In genomic region chr1:156123356-156124196, GRCh38 we compare ENCODE assay signal across 8 cellular contexts. TPM values are rescaled to one million over a fixed set of nuclear protein-coding genes. Genes with fewer than 3 reads are reported as not detected.
DNase-seq lines count a peak whose midpoint lies in the region; ATAC-seq and TF ChIP-seq lines count a peak whose summit lies in the region.

No MANE protein-coding gene starts in this region.

- H3K27me3 ChIP-seq in H7 (ENCODE audit: control insufficient read depth, insufficient read depth, low read length), result no peaks in the 10 kb centered on the region

- H3K4me3 ChIP-seq in H7 (ENCODE audit: insufficient read depth, low read depth, low read length) (no peak overlapping the region), coronary artery (peak overlapping the region; percentile 96)

- in situ Hi-C loops in ACHN (cut with HindIII; ENCODE audit: low pct_ligation_motif_present, low pct_unique_long_range_greater_than_20kb, low sequenced_read_pairs), result no loop called here

- peaks cover 70% of the 10 kb centered on the region for H3K4me1 Mint-ChIP-seq in activated CD4-positive, alpha-beta T cell treated with anti-CD3 and anti-CD28 coated beads for 36 hours

- H3K36me3 Mint-ChIP-seq in activated CD4-positive, alpha-beta T cell treated with anti-CD3 and anti-CD28 coated beads for 36 hours (ENCODE audit: low read depth), result peaks cover 13% of the 10 kb centered on the region

- no peaks in the 10 kb centered on the region for H3K9me3 Mint-ChIP-seq in activated CD4-positive, alpha-beta T cell treated with anti-CD3 and anti-CD28 coated beads for 36 hours (ENCODE audit: low read depth)

- peak; percentile 96 for DNase-seq in ACHN
- peak; percentile 82 for DNase-seq in H7
- peak; percentile 98 for DNase-seq in NCI-H460 (ENCODE audit: extremely low read depth, low read depth)
- peak; percentile 87 for DNase-seq in activated CD4-positive, alpha-beta T cell treated with anti-CD3 and anti-CD28 coated beads for 36 hours
- DNase-seq in coronary artery (ENCODE audit: low spot score), result peak; percentile 99
- DNase-seq in left lobe of liver (ENCODE audit: low spot score), result peak; percentile 89
- DNase-seq in stimulated activated CD4-positive, alpha-beta T cell treated with anti-CD3 and anti-CD28 coated beads, Interleukin-4, amount 100 ng/mL, for 1 hour, result peak; percentile 71

- intact Hi-C loops in activated CD4-positive, alpha-beta T cell treated with anti-CD3 and anti-CD28 coated beads for 36 hours (cut with DNase I, micrococcal nuclease), result loop anchor here in 1 of 2 experiments (1.0 kb wide), 1 partner anchor 8 kb away; no protein-coding TSS in a partner anchor

- H3K27ac ChIP-seq in coronary artery, result peak overlapping the region; percentile 93 to 99

- ATAC-seq in activated CD4-positive, alpha-beta T cell treated with anti-CD3 and anti-CD28 coated beads for 36 hours, result peak; percentile 27
- peak; percentile 72 for ATAC-seq in left lobe of liver
- ATAC-seq in HG03457 (IDR thresholded peaks at IDR 0.05; ENCODE audit: unreplicated experiment), result no peak

- peak overlapping the region; percentile 77 for H3K27ac Mint-ChIP-seq in activated CD4-positive, alpha-beta T cell treated with anti-CD3 and anti-CD28 coated beads for 36 hours

- POLR2A ChIA-PET in activated CD4-positive, alpha-beta T cell treated with anti-CD3 and anti-CD28 coated beads for 36 hours (lab: Charles Lee), result interaction anchor here (1.2 to 1.6 kb wide), 2 partner anchors 9 to 16 kb away, joined by 3 to 4 read pairs; partner anchors contain the start of gene LMNA

- H3K4me3 Mint-ChIP-seq in activated CD4-positive, alpha-beta T cell treated with anti-CD3 and anti-CD28 coated beads for 36 hours, result peak overlapping the region; percentile 8

- CTCF ChIA-PET in activated CD4-positive, alpha-beta T cell treated with anti-CD3 and anti-CD28 coated beads for 36 hours (lab: Charles Lee), result interaction anchor here (0.5 to 29.1 kb wide), 4 partner anchors 11 to 230 kb away, joined by 3 to 929 read pairs (median 4); partner anchors contain the start of gene MEX3A

- H3K36me3 ChIP-seq in H7 (replicated peaks; ENCODE audit: control insufficient read depth, insufficient read depth, low read length), result peaks cover 1% of the 10 kb centered on the region; the same call in 1 of the 2 replicates

- H3K27me3 Mint-ChIP-seq in activated CD4-positive, alpha-beta T cell treated with anti-CD3 and anti-CD28 coated beads for 36 hours, result no peaks in the 10 kb centered on the region

- no peak for TF ChIP-seq CTCF in coronary artery (IDR thresholded peaks at IDR 0.05)

RNA-seq across cellular contexts. Expression of gene LMNA, which starts 9.1 kb away (rescaled TPM):
- total RNA-seq in H7 (2014; rRNA removed; shearing (Covaris generic)), result 101 and 119 TPM in 2 replicates
- 315 and 336 TPM in 2 replicates for total RNA-seq in NCI-H460 (2014; rRNA removed; shearing (Covaris generic))
- polyA plus RNA-seq in NCI-H460 (2014; cell fraction: nucleus; rRNA removed), result 740 and 920 TPM in 2 replicates
- total RNA-seq in activated CD4-positive, alpha-beta T cell treated with anti-CD3 and anti-CD28 coated beads for 36 hours, result 100 to 1,000 TPM; 184 to 218 TPM
- total RNA-seq in left lobe of liver, result 120 TPM

RNA-seq across cellular contexts. Expression of gene SEMA4A, which starts 29.8 kb away (rescaled TPM):
- 10.3 and 15.8 TPM in 2 replicates for total RNA-seq in H7 (2014; rRNA removed; shearing (Covaris generic))
- total RNA-seq in NCI-H460 (2014; rRNA removed; shearing (Covaris generic)), result 0.10 and 0.29 TPM in 2 replicates
- 0.56 TPM in 1 of 2 replicates, not detected in the other for polyA plus RNA-seq in NCI-H460 (2014; cell fraction: nucleus; rRNA removed)
- total RNA-seq in activated CD4-positive, alpha-beta T cell treated with anti-CD3 and anti-CD28 coated beads for 36 hours, result 10 to 100 TPM; 53.3 to 64.5 TPM
- total RNA-seq in left lobe of liver, result 0.88 TPM

RNA-seq across cellular contexts. Expression of gene MEX3A, which starts 41.3 kb away (rescaled TPM):
- 52.7 and 65.2 TPM in 2 replicates for total RNA-seq in H7 (2014; rRNA removed; shearing (Covaris generic))
- 2.8 and 3.0 TPM in 2 replicates for total RNA-seq in NCI-H460 (2014; rRNA removed; shearing (Covaris generic))
- 1.5 and 1.8 TPM in 2 replicates for polyA plus RNA-seq in NCI-H460 (2014; cell fraction: nucleus; rRNA removed)
- under 1 TPM; 0.48 to 0.79 TPM for total RNA-seq in activated CD4-positive, alpha-beta T cell treated with anti-CD3 and anti-CD28 coated beads for 36 hours
- 1.1 TPM for total RNA-seq in left lobe of liver

Comparison
In these comparisons a context has a peak if more than half of its experiments do, and no peak if none do; other contexts are left out.
1. RNA of gene MEX3A, which starts 41.3 kb away (total RNA-seq): 52.7 to 65.2 TPM in H7; 2.8 to 3.0 TPM in NCI-H460, 1.1 TPM in left lobe of liver (single experiment) and 0.48 to 0.79 TPM in activated CD4-positive, alpha-beta T cell treated with anti-CD3 and anti-CD28 coated beads for 36 hours; every median in the first group is over 10 times any median in the second.
2. Peak in every context shown above with its lines, with median percentiles within 50 percentile points of each other: DNase-seq.